34 cellular contexts compared by ENCODE assay signal in the genomic region with DNA sequence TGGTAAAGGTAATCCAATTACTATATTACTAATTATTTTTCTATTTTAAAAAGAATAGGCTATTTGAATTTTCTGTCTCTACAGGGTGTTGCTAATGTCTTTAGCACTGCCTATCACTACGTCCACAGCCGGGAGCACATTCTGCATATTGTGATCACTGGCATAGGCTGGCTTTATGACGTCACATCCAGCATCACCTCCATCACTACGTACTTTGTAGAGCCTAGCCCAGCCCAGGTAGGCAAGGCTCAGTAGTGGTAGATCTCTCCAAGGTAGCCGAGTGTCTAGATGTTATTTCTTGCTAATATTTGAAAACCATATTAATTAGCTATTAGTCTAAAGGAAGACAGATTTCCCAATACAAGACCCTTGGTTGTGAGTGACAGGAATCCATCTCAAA.
"Had no signal": no experiment of that assay in that cellular context is flagged by ENCODE, and none has a peak within 500 bp of the region (broad histone marks: within the 10 kb centered on the region; RNA-seq: fewer than 3 reads in every experiment).

No MANE protein-coding gene starts in this region.

- H3K4me3 ChIP-seq: MG63 had no signal

- DNase-seq: Karpas-422, Kasumi-1, MG63, MM.1S, MV-4-11, NCI-H1048, NCI-H1092, NCI-H1092 treated with DMSO at 0.1 percent for 48 hours, NCI-H1105, NCI-H1105 treated with DMSO at 0.1 percent for 48 hours, NCI-H1417, NCI-H1417 treated with DMSO at 0.1 percent for 48 hours, NCI-H1436, NCI-H1436 treated with DMSO at 0.1 percent for 48 hours, NCI-H146, NCI-H1694, NCI-H1694 treated with DMSO at 0.1 percent for 48 hours, NCI-H187, NCI-H187 treated with DMSO at 0.1 percent for 48 hours, NCI-H1930, NCI-H2029, NCI-H2029 treated with DMSO at 0.1 percent for 48 hours, NCI-H2081, NCI-H2081 treated with DMSO at 0.1 percent for 48 hours, NCI-H2107, NCI-H2171, NCI-H2171 treated with DMSO at 0.1 percent for 48 hours, NCI-H2227 treated with DMSO at 0.1 percent for 48 hours, NCI-H226, NCI-H345, NCI-H446, NCI-H446 treated with DMSO at 0.1 percent for 48 hours, NCI-H510A, NCI-H510A treated with DMSO at 0.1 percent for 48 hours had no signal

- H3K36me3 ChIP-seq: MG63 had no signal

- H3K9me3 ChIP-seq: MG63 had no signal
